Comparison of ENCODE assay signal across 1 cellular context in the genomic region with DNA sequence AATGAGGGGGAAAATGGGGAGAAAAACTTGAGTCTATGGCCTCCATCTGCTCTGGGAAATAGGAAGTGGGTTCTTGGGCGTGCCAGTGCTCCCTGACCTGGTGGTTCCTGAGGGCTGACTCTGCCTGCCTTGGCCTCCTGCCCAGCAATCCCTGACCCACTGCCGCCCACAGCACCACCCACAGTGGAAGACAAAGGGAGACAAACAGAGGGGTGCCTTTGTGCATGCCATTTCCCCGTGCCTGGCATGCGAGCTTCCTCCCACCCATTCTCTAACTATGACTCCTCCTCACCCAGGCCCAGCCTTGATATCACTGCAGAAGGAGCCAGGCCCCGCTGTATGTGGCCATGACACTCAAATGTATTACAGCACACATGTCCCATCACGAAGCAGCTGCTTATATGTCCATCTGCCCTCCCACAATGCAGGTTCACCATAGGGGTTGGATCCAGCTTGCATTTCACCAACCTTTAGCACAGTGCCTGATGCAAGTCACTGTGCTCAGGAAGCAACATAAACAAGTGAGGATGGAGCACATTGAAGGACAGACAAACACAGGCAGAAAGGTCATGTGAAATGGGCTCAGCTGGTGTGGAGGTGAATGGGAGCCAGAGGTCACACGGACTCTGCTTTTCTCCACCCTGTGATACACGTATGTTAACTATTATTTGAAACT.
TF ChIP-seq lines count a peak whose summit lies in the region.

No MANE protein-coding gene starts in this region.

TF ChIP-seq in GM23338, 12 proteins besides CTCF, POLR2A, EP300 and RAD21 (continued from another document):
- TF ChIP-seq, protein P1, sequence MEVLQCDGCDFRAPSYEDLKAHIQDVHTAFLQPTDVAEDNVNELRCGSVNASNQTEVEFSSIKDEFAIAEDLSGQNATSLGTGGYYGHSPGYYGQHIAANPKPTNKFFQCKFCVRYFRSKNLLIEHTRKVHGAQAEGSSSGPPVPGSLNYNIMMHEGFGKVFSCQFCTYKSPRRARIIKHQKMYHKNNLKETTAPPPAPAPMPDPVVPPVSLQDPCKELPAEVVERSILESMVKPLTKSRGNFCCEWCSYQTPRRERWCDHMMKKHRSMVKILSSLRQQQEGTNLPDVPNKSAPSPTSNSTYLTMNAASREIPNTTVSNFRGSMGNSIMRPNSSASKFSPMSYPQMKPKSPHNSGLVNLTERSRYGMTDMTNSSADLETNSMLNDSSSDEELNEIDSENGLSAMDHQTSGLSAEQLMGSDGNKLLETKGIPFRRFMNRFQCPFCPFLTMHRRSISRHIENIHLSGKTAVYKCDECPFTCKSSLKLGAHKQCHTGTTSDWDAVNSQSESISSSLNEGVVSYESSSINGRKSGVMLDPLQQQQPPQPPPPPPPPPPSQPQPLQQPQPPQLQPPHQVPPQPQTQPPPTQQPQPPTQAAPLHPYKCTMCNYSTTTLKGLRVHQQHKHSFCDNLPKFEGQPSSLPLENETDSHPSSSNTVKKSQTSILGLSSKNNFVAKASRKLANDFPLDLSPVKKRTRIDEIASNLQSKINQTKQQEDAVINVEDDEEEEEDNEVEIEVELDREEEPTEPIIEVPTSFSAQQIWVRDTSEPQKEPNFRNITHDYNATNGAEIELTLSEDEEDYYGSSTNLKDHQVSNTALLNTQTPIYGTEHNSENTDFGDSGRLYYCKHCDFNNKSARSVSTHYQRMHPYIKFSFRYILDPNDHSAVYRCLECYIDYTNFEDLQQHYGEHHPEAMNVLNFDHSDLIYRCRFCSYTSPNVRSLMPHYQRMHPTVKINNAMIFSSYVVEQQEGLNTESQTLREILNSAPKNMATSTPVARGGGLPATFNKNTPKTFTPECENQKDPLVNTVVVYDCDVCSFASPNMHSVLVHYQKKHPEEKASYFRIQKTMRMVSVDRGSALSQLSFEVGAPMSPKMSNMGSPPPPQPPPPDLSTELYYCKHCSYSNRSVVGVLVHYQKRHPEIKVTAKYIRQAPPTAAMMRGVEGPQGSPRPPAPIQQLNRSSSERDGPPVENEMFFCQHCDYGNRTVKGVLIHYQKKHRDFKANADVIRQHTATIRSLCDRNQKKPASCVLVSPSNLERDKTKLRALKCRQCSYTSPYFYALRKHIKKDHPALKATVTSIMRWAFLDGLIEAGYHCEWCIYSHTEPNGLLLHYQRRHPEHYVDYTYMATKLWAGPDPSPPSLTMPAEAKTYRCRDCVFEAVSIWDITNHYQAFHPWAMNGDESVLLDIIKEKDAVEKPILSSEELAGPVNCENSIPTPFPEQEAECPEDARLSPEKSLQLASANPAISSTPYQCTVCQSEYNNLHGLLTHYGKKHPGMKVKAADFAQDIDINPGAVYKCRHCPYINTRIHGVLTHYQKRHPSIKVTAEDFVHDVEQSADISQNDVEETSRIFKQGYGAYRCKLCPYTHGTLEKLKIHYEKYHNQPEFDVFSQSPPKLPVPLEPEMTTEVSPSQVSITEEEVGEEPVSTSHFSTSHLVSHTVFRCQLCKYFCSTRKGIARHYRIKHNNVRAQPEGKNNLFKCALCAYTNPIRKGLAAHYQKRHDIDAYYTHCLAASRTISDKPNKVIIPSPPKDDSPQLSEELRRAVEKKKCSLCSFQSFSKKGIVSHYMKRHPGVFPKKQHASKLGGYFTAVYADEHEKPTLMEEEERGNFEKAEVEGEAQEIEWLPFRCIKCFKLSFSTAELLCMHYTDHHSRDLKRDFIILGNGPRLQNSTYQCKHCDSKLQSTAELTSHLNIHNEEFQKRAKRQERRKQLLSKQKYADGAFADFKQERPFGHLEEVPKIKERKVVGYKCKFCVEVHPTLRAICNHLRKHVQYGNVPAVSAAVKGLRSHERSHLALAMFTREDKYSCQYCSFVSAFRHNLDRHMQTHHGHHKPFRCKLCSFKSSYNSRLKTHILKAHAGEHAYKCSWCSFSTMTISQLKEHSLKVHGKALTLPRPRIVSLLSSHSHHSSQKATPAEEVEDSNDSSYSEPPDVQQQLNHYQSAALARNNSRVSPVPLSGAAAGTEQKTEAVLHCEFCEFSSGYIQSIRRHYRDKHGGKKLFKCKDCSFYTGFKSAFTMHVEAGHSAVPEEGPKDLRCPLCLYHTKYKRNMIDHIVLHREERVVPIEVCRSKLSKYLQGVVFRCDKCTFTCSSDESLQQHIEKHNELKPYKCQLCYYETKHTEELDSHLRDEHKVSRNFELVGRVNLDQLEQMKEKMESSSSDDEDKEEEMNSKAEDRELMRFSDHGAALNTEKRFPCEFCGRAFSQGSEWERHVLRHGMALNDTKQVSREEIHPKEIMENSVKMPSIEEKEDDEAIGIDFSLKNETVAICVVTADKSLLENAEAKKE (CRISPR knock-in tag; IDR thresholded peaks at IDR 0.05), result no peak
- no peak for TF ChIP-seq NANOG (IDR thresholded peaks at IDR 0.05; ENCODE audit: borderline replicate concordance)
TF ChIP-seq in GM23338: peak in this region for 0.
